16 cellular contexts compared by ENCODE assay signal in the genomic region with DNA sequence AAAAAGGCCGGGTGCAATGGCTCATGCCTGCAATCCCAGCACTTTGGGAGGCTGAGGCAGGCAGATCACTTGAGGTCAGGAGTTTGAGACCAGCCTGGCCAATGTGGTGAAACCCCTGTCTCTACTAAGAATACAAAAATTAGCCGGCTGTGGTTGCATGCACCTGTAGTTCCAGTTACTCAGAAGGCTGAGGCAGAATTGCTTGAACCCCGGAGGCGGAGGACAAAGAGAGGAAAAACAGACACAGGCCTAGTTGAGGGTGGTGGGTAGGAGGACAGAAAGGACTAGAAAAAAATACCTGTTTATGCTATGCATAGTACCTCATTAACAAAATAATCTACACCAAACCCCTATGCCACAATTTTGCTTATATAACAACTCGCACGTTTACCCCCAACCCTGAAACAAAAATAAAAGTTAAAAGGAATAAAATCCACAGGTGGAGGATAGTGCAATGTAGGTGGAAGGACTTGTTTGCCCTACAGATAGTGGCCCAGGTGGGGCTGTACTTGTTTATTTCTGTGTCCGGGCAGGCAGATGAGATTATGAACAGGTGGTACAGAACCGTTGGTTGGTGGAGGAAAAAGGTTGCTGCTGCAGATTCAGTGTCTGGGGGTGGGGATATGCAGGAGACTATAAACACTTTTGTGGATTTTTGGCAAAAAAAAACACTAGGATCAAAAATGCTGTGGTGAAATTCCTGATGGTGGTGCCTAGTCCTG. TPM values are rescaled to one million over a fixed set of nuclear protein-coding genes. Genes with fewer than 3 reads are reported as not detected.
DNase-seq lines count a peak whose midpoint lies in the region; ATAC-seq and TF ChIP-seq lines count a peak whose summit lies in the region.
"Had no signal": no experiment of that assay in that cellular context is flagged by ENCODE, and none has a peak within 500 bp of the region (broad histone marks: within the 10 kb centered on the region; RNA-seq: fewer than 3 reads in every experiment).

No MANE protein-coding gene starts in this region.

- no peak overlapping the region for H2AFZ ChIP-seq in Karpas-422 (ENCODE audit: low read length)

- TF ChIP-seq CTCF in gastrocnemius medialis (IDR thresholded peaks at IDR 0.05 in 4 of 5, conservative IDR thresholded peaks at IDR 0.05 in 1 of 5) = no peak

- CTCF ChIA-PET in CD8-positive, alpha-beta memory T cell (lab: Charles Lee) = no interaction called here

- H3K9me3 ChIP-seq in CD8-positive, alpha-beta memory T cell (ENCODE audit: low read length) = no peaks in the 10 kb centered on the region
- peaks cover 8% of the 10 kb centered on the region for H3K9me3 ChIP-seq in Karpas-422 (ENCODE audit: low read length)
- H3K9me3 ChIP-seq in gastrocnemius medialis = no peaks in the 10 kb centered on the region
- H3K9me3 ChIP-seq: testis had no signal

- no peaks in the 10 kb centered on the region for H3K9me3 Mint-ChIP-seq in CD8-positive, alpha-beta memory T cell
- no peaks in the 10 kb centered on the region for H3K9me3 Mint-ChIP-seq in central memory CD8-positive, alpha-beta T cell

- H3K9ac ChIP-seq in Karpas-422 (ENCODE audit: low read length) = no peak overlapping the region

- H3K9me2 ChIP-seq in Karpas-422 (replicated peaks; ENCODE audit: insufficient read depth, low read length) = no peaks in the 10 kb centered on the region

- in situ Hi-C loops in gastrocnemius medialis (cut with MboI; ENCODE audit: low sequenced_read_pairs in 4 of 4) = loop anchor here (25.0 kb wide), 3 partner anchors 245 to 645 kb away; a partner anchor contains a TSS

- no peak for TF ChIP-seq POLR2A in gastrocnemius medialis (IDR thresholded peaks at IDR 0.05)

- ATAC-seq in central memory CD8-positive, alpha-beta T cell (replicated peaks; ENCODE audit: extremely low read depth, poor library complexity, severe bottlenecking) = no peak
- no peak for ATAC-seq in gastrocnemius medialis
- ATAC-seq: Panc1 had no signal

- peaks cover 38 to 55% (median 52%) of the 10 kb centered on the region in 3 donors for H3K4me1 Mint-ChIP-seq in CD8-positive, alpha-beta memory T cell
- H3K4me1 Mint-ChIP-seq in central memory CD8-positive, alpha-beta T cell = peaks cover 48% of the 10 kb centered on the region

- peaks cover 91% of the 10 kb centered on the region for H3K79me2 ChIP-seq in Karpas-422 (ENCODE audit: low read length)

- H3K4me3 ChIP-seq in CD8-positive, alpha-beta memory T cell (ENCODE audit: low read length) = no peak overlapping the region
- H3K4me3 ChIP-seq in Karpas-422 (ENCODE audit: low read length) = no peak overlapping the region
- H3K4me3 ChIP-seq in gastrocnemius medialis = no peak overlapping the region
- H3K4me3 ChIP-seq: testis had no signal

- no peaks in the 10 kb centered on the region for H4K20me1 ChIP-seq in Karpas-422 (ENCODE audit: insufficient read depth, low read depth, low read length)

- no peaks in the 10 kb centered on the region for H3K36me3 ChIP-seq in CD8-positive, alpha-beta memory T cell (ENCODE audit: insufficient read depth, low read length)
- H3K36me3 ChIP-seq in Karpas-422 (ENCODE audit: insufficient read depth, low read length) = peaks cover 55% of the 10 kb centered on the region
- no peaks in the 10 kb centered on the region for H3K36me3 ChIP-seq in gastrocnemius medialis

- POLR2A ChIA-PET in CD8-positive, alpha-beta memory T cell (lab: Charles Lee) = no interaction called here

- no peak for DNase-seq in CD8-positive, alpha-beta memory T cell
- peak; percentile 33 for DNase-seq in Karpas-422
- DNase-seq in central memory CD8-positive, alpha-beta T cell (ENCODE audit: low spot score in 2 of 2) = no peak
- no peak for DNase-seq in gastrocnemius medialis
- no peak for DNase-seq in anterior cingulate cortex (lab: John Stamatoyannopoulos, UW)
- DNase-seq in NCI-H1694 (lab: John Stamatoyannopoulos, UW) = no peak
- DNase-seq in SW 1271 (lab: John Stamatoyannopoulos, UW) = no peak
- DNase-seq: activated CD4-positive, alpha-beta T cell treated with anti-CD3 and anti-CD28 coated beads, Interleukin-2, amount 50 U/mL, for 48 hours; activated naive CD4-positive, alpha-beta T cell treated with anti-CD3 and anti-CD28 coated beads for 36 hours; DMS79; effector CD4-positive, alpha-beta T cell; kidney; NCI-H774; stimulated activated CD4-positive, alpha-beta T cell treated with anti-CD3 and anti-CD28 coated beads, Interleukin-2, amount 100 ng/mL, for 48 hours; testis had no signal

- no peak overlapping the region for H3K27ac ChIP-seq in CD8-positive, alpha-beta memory T cell (ENCODE audit: low read depth, low read length)
- H3K27ac ChIP-seq in Karpas-422 (ENCODE audit: low read length) = no peak overlapping the region
- H3K27ac ChIP-seq in gastrocnemius medialis = peak overlapping the region; percentile 69 to 90 (median 88)

- peak overlapping the region in 5 of 8 donors; percentile 2 to 77 (median 65) for H3K27ac Mint-ChIP-seq in CD8-positive, alpha-beta memory T cell
- H3K27ac Mint-ChIP-seq in central memory CD8-positive, alpha-beta T cell (ENCODE audit: low read depth) = peak overlapping the region; percentile 67
- H3K27ac Mint-ChIP-seq: activated naive CD4-positive, alpha-beta T cell treated with anti-CD3 and anti-CD28 coated beads for 36 hours had no signal

- peaks cover 0 to 1% of the 10 kb centered on the region in 2 donors for H3K27me3 Mint-ChIP-seq in CD8-positive, alpha-beta memory T cell
- H3K27me3 Mint-ChIP-seq in central memory CD8-positive, alpha-beta T cell = no peaks in the 10 kb centered on the region

- H3K27me3 ChIP-seq in CD8-positive, alpha-beta memory T cell (ENCODE audit: insufficient read depth, low read length, poor library complexity, severe bottlenecking) = no peaks in the 10 kb centered on the region
- H3K27me3 ChIP-seq in Karpas-422 (ENCODE audit: low read length) (no peaks in the 10 kb centered on the region), gastrocnemius medialis (no peaks in the 10 kb centered on the region)
- H3K27me3 ChIP-seq: testis had no signal

- no peak overlapping the region for H3K4me2 ChIP-seq in Karpas-422 (ENCODE audit: low read depth, low read length, poor library complexity, severe bottlenecking)

- intact Hi-C loops in gastrocnemius medialis (cut with DNase I; ENCODE audit: low total_unique reads) = no loop called here

- H3K36me3 Mint-ChIP-seq in CD8-positive, alpha-beta memory T cell = peaks cover 8 to 33% (median 12%) of the 10 kb centered on the region in 3 donors
- peaks cover 16% of the 10 kb centered on the region for H3K36me3 Mint-ChIP-seq in central memory CD8-positive, alpha-beta T cell (ENCODE audit: insufficient read depth)

- H3K4me3 Mint-ChIP-seq in CD8-positive, alpha-beta memory T cell = peak overlapping the region in 1 of 7 donors; percentile 13
- H3K4me3 Mint-ChIP-seq in central memory CD8-positive, alpha-beta T cell = no peak overlapping the region
- H3K4me3 Mint-ChIP-seq: activated naive CD4-positive, alpha-beta T cell treated with anti-CD3 and anti-CD28 coated beads for 36 hours had no signal

- no peaks in the 10 kb centered on the region for H3K4me1 ChIP-seq in CD8-positive, alpha-beta memory T cell (ENCODE audit: insufficient read depth, low read length)
- H3K4me1 ChIP-seq in Karpas-422 (ENCODE audit: low read length) (peaks cover 4% of the 10 kb centered on the region; the same call in 1 of the 2 replicates), gastrocnemius medialis (peaks cover 32 to 56% of the 10 kb centered on the region in 2 donors)

RNA-seq across cellular contexts. Expression of a gene that starts 5.1 kb away (rescaled TPM):
- 10 to 100 TPM in 1 of 2 experiments, 1 to 10 TPM in 1; 9.2 to 11.1 TPM for total RNA-seq in CD8-positive, alpha-beta memory T cell
- 9.4 TPM for polyA plus RNA-seq in CD8-positive, alpha-beta memory T cell
- total RNA-seq in Karpas-422 (2014; rRNA removed; shearing (Covaris generic); ENCODE audit: low replicate concordance) = 18.3 and 73.6 TPM in 2 replicates
- 10 to 100 TPM; 10.0 to 34.3 (median 14.2) TPM for total RNA-seq in gastrocnemius medialis

Comparison
In these comparisons a context has a peak if more than half of its experiments do, and no peak if none do; other contexts are left out.
1. H3K27ac ChIP-seq: peak in gastrocnemius medialis (4 of 4); none in CD8-positive, alpha-beta memory T cell (single experiment) and Karpas-422 (single experiment).